8 cellular contexts compared by ENCODE assay signal in genomic region chr2:208315081-208315788, GRCh38. TPM values are rescaled to one million over a fixed set of nuclear protein-coding genes. Genes with fewer than 3 reads are reported as not detected.
A peak's percentile ranks its signal among the peaks of the same experiment; 100 is the strongest.
DNase-seq lines count a peak whose midpoint lies in the region; ATAC-seq and TF ChIP-seq lines count a peak whose summit lies in the region.

No MANE protein-coding gene starts in this region.

- H3K36me3 Mint-ChIP-seq in dendritic cell treated with granulocyte-macrophage colony-stimulating factor and Interleukin-4, amounts not matched to agents 40 ng/mL and 50 ng/mL, for 4 days (ENCODE audit: low read depth): peaks cover 78% of the 10 kb centered on the region

- no peak for TF ChIP-seq CTCF in dorsolateral prefrontal cortex (IDR thresholded peaks at IDR 0.05 in 54 of 56, conservative IDR thresholded peaks at IDR 0.05 in 2 of 56; ENCODE audit: low read depth in 1 of 56, partially characterized antibody in 56 of 56)

- peaks cover 0 to 24% (median 0%) of the 10 kb centered on the region in 11 experiments; a peak in 9 of 22 replicates for H4K20me1 ChIP-seq in BLaER1 treated with 17β-estradiol and CSF1 and Interleukin-3, amounts not matched to agents 10 nM and 100 nM

- H3K4me2 ChIP-seq in BLaER1 treated with 17β-estradiol and CSF1 and Interleukin-3, amounts not matched to agents 10 nM and 100 nM: peak overlapping the region; percentile 8 to 68 (median 31); a peak in 19 of 22 replicates

- ATAC-seq in GM19438 (IDR thresholded peaks at IDR 0.05; ENCODE audit: low read depth, unreplicated experiment): peak; percentile 67
- peak; percentile 82 for ATAC-seq in HG03175 (IDR thresholded peaks at IDR 0.05; ENCODE audit: unreplicated experiment)

- H3K9me3 ChIP-seq in BLaER1 treated with 17β-estradiol and CSF1 and Interleukin-3, amounts not matched to agents 10 nM and 100 nM (replicated peaks in 1 of 11): peaks cover 0 to 32% (median 5%) of the 10 kb centered on the region in 11 experiments; a peak in 11 of 22 replicates

- H3K4me3 ChIP-seq in BLaER1 treated with 17β-estradiol and CSF1 and Interleukin-3, amounts not matched to agents 10 nM and 100 nM: no peak overlapping the region
- no peak overlapping the region for H3K4me3 ChIP-seq in dorsolateral prefrontal cortex

- H3K27me3 Mint-ChIP-seq in dendritic cell treated with granulocyte-macrophage colony-stimulating factor and Interleukin-4, amounts not matched to agents 40 ng/mL and 50 ng/mL, for 4 days: no peaks in the 10 kb centered on the region

- no peaks in the 10 kb centered on the region for H3K9me3 Mint-ChIP-seq in dendritic cell treated with granulocyte-macrophage colony-stimulating factor and Interleukin-4, amounts not matched to agents 40 ng/mL and 50 ng/mL, for 4 days

- peak overlapping the region in 1 of 11 experiments; percentile 17; a peak in 1 of 22 replicates for H3K9ac ChIP-seq in BLaER1 treated with 17β-estradiol and CSF1 and Interleukin-3, amounts not matched to agents 10 nM and 100 nM

- peaks cover 27% of the 10 kb centered on the region for H3K4me1 Mint-ChIP-seq in dendritic cell treated with granulocyte-macrophage colony-stimulating factor and Interleukin-4, amounts not matched to agents 40 ng/mL and 50 ng/mL, for 4 days (ENCODE audit: low read depth)

- DNase-seq in SHP77 treated with DMSO at 0.1 percent for 48 hours (lab: John Stamatoyannopoulos, UW) (no peak), DMS 273 treated with DMSO at 0.1 percent for 48 hours (lab: John Stamatoyannopoulos, UW) (no peak), dorsolateral prefrontal cortex (no peak)
- no peak for DNase-seq in activated CD4-positive, alpha-beta T cell treated with anti-CD3 and anti-CD28 coated beads for 4 hours

- H3K27me3 ChIP-seq in BLaER1 treated with 17β-estradiol and CSF1 and Interleukin-3, amounts not matched to agents 10 nM and 100 nM: no peaks in the 10 kb centered on the region
- H3K27me3 ChIP-seq in dorsolateral prefrontal cortex: no peaks in the 10 kb centered on the region

- H3K4me3 Mint-ChIP-seq in dendritic cell treated with granulocyte-macrophage colony-stimulating factor and Interleukin-4, amounts not matched to agents 40 ng/mL and 50 ng/mL, for 4 days: no peak overlapping the region

- peak overlapping the region; percentile 13 for H3K27ac Mint-ChIP-seq in dendritic cell treated with granulocyte-macrophage colony-stimulating factor and Interleukin-4, amounts not matched to agents 40 ng/mL and 50 ng/mL, for 4 days

- intact Hi-C loops in dendritic cell treated with granulocyte-macrophage colony-stimulating factor and Interleukin-4, amounts not matched to agents 40 ng/mL and 50 ng/mL, for 4 days (cut with micrococcal nuclease): no loop called here
- intact Hi-C loops in dorsolateral prefrontal cortex (cut with DNase I): no loop called here

- H3K27ac ChIP-seq in BLaER1 treated with 17β-estradiol and CSF1 and Interleukin-3, amounts not matched to agents 10 nM and 100 nM: peak overlapping the region in 7 of 11 experiments; percentile 1 to 61 (median 38); a peak in 10 of 22 replicates
- H3K27ac ChIP-seq in dorsolateral prefrontal cortex: peak overlapping the region in 1 of 59 donors; percentile 29

- H3K4me1 ChIP-seq in BLaER1 treated with 17β-estradiol and CSF1 and Interleukin-3, amounts not matched to agents 10 nM and 100 nM: peaks cover 32 to 74% (median 52%) of the 10 kb centered on the region in 10 experiments

- H3K36me3 ChIP-seq in BLaER1 treated with 17β-estradiol and CSF1 and Interleukin-3, amounts not matched to agents 10 nM and 100 nM: peaks cover 43 to 70% (median 58%) of the 10 kb centered on the region in 11 experiments

RNA-seq across cellular contexts. Expression of gene PIKFYVE, which starts 49.2 kb away (rescaled TPM):
- total RNA-seq in dorsolateral prefrontal cortex: 10 to 100 TPM; 45.3 to 68.9 (median 55.6) TPM
